In the genomic region with DNA sequence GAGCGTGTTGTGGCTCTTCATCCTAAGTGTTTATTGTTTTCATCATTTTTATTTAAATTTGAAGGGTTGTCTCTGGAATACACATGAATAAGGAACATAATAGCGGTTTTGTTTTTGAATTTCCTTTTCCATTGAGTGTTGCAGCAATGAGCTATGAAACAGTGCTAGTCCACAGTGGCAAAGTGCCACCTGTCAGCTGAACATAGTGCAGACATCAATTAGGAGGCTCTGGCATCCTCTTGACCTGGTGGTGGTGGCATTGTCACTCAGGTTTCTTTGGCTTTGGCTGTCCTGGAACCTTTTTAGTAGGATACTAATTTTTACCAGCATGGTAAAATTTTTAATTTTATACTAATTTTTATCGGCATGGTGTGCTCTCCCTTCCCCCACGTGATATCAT, we compare ENCODE assay signal across 17 cellular contexts.
"Had no signal": no experiment of that assay in that cellular context is flagged by ENCODE, and none has a peak within 500 bp of the region (broad histone marks: within the 10 kb centered on the region; RNA-seq: fewer than 3 reads in every experiment).

No MANE protein-coding gene starts in this region.

- H3K4me1 Mint-ChIP-seq: endodermal cell had no signal

- H3K4me1 ChIP-seq: colonic mucosa, thyroid gland had no signal

- H3K4me3 Mint-ChIP-seq: activated CD4-positive, alpha-beta T cell treated with anti-CD3 and anti-CD28 coated beads, Interleukin-2, amount 10 ng/mL, durations not matched to agents 7 days and 5 days; activated naive CD4-positive, alpha-beta T cell treated with anti-CD3 and anti-CD28 coated beads for 36 hours; activated T-cell treated with anti-CD3 and anti-CD28 coated beads, Interleukin-2, amount 50 U/mL, for 4 hours; endodermal cell; natural killer cell had no signal

- ATAC-seq: activated CD4-positive, CD25-positive, alpha-beta regulatory T cell treated with anti-CD3 and anti-CD28 coated beads, Interleukin-2, amount 50 U/mL, for 24 hours; activated T-cell treated with anti-CD3 and anti-CD28 coated beads, Interleukin-2, amount 50 U/mL, for 4 hours; body of pancreas; natural killer cell; pancreas had no signal

- H3K27me3 ChIP-seq: body of pancreas, colonic mucosa, pancreas, thyroid gland had no signal

- H3K9me3 ChIP-seq: body of pancreas, colonic mucosa, pancreas, thyroid gland had no signal

- DNase-seq: activated CD4-positive, alpha-beta T cell treated with anti-CD3 and anti-CD28 coated beads, Interleukin-2, amount 10 ng/mL, durations not matched to agents 7 days and 5 days; activated CD8-positive, alpha-beta memory T cell treated with anti-CD3 and anti-CD28 coated beads, Interleukin-2, amount 50 U/mL, for 4 hours; activated naive CD4-positive, alpha-beta T cell treated with anti-CD3 and anti-CD28 coated beads for 36 hours; activated T-cell treated with anti-CD3 and anti-CD28 coated beads, Interleukin-2, amount 50 U/mL, for 4 hours; body of pancreas; central memory CD4-positive, alpha-beta T cell; colonic mucosa; endodermal cell; foreskin melanocyte; kidney; mesendoderm; natural killer cell; pancreas; stimulated activated naive CD4-positive, alpha-beta T cell treated with Interleukin-2 at 50 U/mL for 16 hours; thyroid gland had no signal

- H3K27ac Mint-ChIP-seq: activated CD4-positive, alpha-beta T cell treated with anti-CD3 and anti-CD28 coated beads, Interleukin-2, amount 10 ng/mL, durations not matched to agents 7 days and 5 days; activated naive CD4-positive, alpha-beta T cell treated with anti-CD3 and anti-CD28 coated beads for 36 hours; endodermal cell; natural killer cell had no signal

- H3K4me3 ChIP-seq: body of pancreas, colonic mucosa, pancreas, thyroid gland had no signal

- H3K27me3 Mint-ChIP-seq: activated CD4-positive, alpha-beta T cell treated with anti-CD3 and anti-CD28 coated beads, Interleukin-2, amount 10 ng/mL, durations not matched to agents 7 days and 5 days had no signal

- H3K27ac ChIP-seq: body of pancreas, colonic mucosa, epithelial cell of prostate, pancreas, thyroid gland had no signal

- H3K9me3 Mint-ChIP-seq: activated CD4-positive, alpha-beta T cell treated with anti-CD3 and anti-CD28 coated beads, Interleukin-2, amount 10 ng/mL, durations not matched to agents 7 days and 5 days; activated naive CD4-positive, alpha-beta T cell treated with anti-CD3 and anti-CD28 coated beads for 36 hours; activated T-cell treated with anti-CD3 and anti-CD28 coated beads, Interleukin-2, amount 50 U/mL, for 4 hours; endodermal cell; natural killer cell had no signal
